In the genomic region with DNA sequence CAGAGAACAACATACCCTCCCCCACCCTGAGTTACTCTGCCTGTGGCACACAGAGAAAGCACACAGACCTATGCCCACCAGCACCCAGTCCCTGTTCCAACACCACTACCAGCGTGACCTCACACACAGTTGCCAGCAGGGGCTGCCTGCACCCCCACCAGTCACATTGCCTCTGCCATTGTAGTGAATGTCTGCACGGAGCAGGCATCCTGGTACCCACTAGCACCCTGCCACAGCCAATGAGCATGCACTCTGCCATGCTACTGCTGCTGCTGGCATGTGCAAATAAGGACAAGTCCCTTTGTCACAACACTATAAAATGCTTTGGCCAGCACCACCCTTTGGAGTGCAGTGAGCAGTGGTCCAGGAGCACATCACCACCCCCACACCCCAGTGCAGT, we compare ENCODE assay signal across 39 cellular contexts. TPM values are rescaled to one million over a fixed set of nuclear protein-coding genes. Genes with fewer than 3 reads are reported as not detected.
"Had no signal": no experiment of that assay in that cellular context is flagged by ENCODE, and none has a peak within 500 bp of the region (broad histone marks: within the 10 kb centered on the region; RNA-seq: fewer than 3 reads in every experiment).

No MANE protein-coding gene starts in this region.

- H3K9me3 ChIP-seq: adrenal gland, body of pancreas had no signal

- H3K36me3 Mint-ChIP-seq: activated naive CD4-positive, alpha-beta T cell treated with anti-CD3 and anti-CD28 coated beads, Interleukin-2, amount 10 ng/mL, durations not matched to agents 7 days and 5 days; activated naive CD4-positive, alpha-beta T cell treated with anti-CD3 and anti-CD28 coated beads, Interleukin-2, amount 50 U/mL, for 24 hours; activated naive CD4-positive, alpha-beta T cell treated with anti-CD3 and anti-CD28 coated beads, Interleukin-2, amount 50 U/mL, for 72 hours; activated naive CD8-positive, alpha-beta T cell; activated naive CD8-positive, alpha-beta T cell treated with anti-CD3 and anti-CD28 coated beads for 36 hours; activated naive CD8-positive, alpha-beta T cell treated with anti-CD3 and anti-CD28 coated beads, Interleukin-2, amount 10 ng/mL, durations not matched to agents 7 days and 5 days; brain had no signal

- DNase-seq: activated effector memory CD4-positive, alpha-beta T cell treated with anti-CD3 and anti-CD28 coated beads, Interleukin-2, amount 50 U/mL, for 16 hours; activated effector memory CD4-positive, alpha-beta T cell treated with Interleukin-2 at 50 U/mL for 16 hours; activated gamma-delta T cell; activated gamma-delta T cell treated with Interleukin-2 at 50 U/mL for 16 hours; activated naive CD4-positive, alpha-beta T cell; activated naive CD4-positive, alpha-beta T cell treated with anti-CD3 and anti-CD28 coated beads for 36 hours; activated naive CD4-positive, alpha-beta T cell treated with anti-CD3 and anti-CD28 coated beads, Interleukin-2, amount 10 ng/mL, durations not matched to agents 7 days and 5 days; activated naive CD4-positive, alpha-beta T cell treated with anti-CD3 and anti-CD28 coated beads, Interleukin-2, amount 50 U/mL, for 16 hours; activated naive CD4-positive, alpha-beta T cell treated with Interleukin-2 at 50 U/mL for 16 hours; activated naive CD8-positive, alpha-beta T cell treated with anti-CD3 and anti-CD28 coated beads for 36 hours; activated naive CD8-positive, alpha-beta T cell treated with anti-CD3 and anti-CD28 coated beads, Interleukin-2, amount 10 ng/mL, durations not matched to agents 7 days and 5 days; activated naive CD8-positive, alpha-beta T cell treated with anti-CD3 and anti-CD28 coated beads, Interleukin-2, amount 50 U/mL, for 24 hours; activated T-cell treated with anti-CD3 and anti-CD28 coated beads for 4 hours; activated T-cell treated with anti-CD3 and anti-CD28 coated beads, Interleukin-2, amount 50 U/mL, for 1 hour; activated T-cell treated with anti-CD3 and anti-CD28 coated beads, Interleukin-2, amount 50 U/mL, for 24 hours; activated T-cell treated with anti-CD3 and anti-CD28 coated beads, Interleukin-2, amount 50 U/mL, for 4 hours; activated T-cell treated with anti-CD3 and anti-CD28 coated beads, Interleukin-2, amount 50 U/mL, for 48 hours; activated T-cell treated with anti-CD3 and anti-CD28 coated beads, Interleukin-2, amount 50 U/mL, for 72 hours; adrenal gland; amniotic stem cell; amygdala; anterior cingulate cortex; aorta; brain microvascular endothelial cell; caudate nucleus; cerebellar nuclear complex had no signal

- H3K27ac Mint-ChIP-seq: activated naive CD4-positive, alpha-beta T cell treated with anti-CD3 and anti-CD28 coated beads for 36 hours; activated naive CD4-positive, alpha-beta T cell treated with anti-CD3 and anti-CD28 coated beads, Interleukin-2, amount 10 ng/mL, durations not matched to agents 7 days and 5 days; activated naive CD4-positive, alpha-beta T cell treated with anti-CD3 and anti-CD28 coated beads, Interleukin-2, amount 50 U/mL, for 24 hours; activated naive CD4-positive, alpha-beta T cell treated with anti-CD3 and anti-CD28 coated beads, Interleukin-2, amount 50 U/mL, for 72 hours; activated naive CD8-positive, alpha-beta T cell; activated naive CD8-positive, alpha-beta T cell treated with anti-CD3 and anti-CD28 coated beads for 36 hours; activated naive CD8-positive, alpha-beta T cell treated with anti-CD3 and anti-CD28 coated beads, Interleukin-2, amount 10 ng/mL, durations not matched to agents 7 days and 5 days; activated naive CD8-positive, alpha-beta T cell treated with anti-CD3 and anti-CD28 coated beads, Interleukin-2, amount 50 U/mL, for 24 hours; activated T-cell treated with anti-CD3 and anti-CD28 coated beads, Interleukin-2, amount 50 U/mL, for 24 hours; activated T-cell treated with anti-CD3 and anti-CD28 coated beads, Interleukin-2, amount 50 U/mL, for 72 hours; activated T-helper 1 cell treated with anti-CD3 and anti-CD28 coated beads, Interleukin-12 subunit alpha, Interleukin-12 subunit beta, Interleukin-2, Interleukin-4 antibody, amounts not matched to agents 30 ng/mL and 10 ng/mL and 1 ng/mL, durations not matched to agents 14 hours and 24 hours and 36 hours; activated T-helper 17 cell treated with anti-CD3 and anti-CD28 coated beads, Interleukin-2, amount 50 U/mL, for 72 hours; activated T-helper 2 cell treated with anti-CD3 and anti-CD28 coated beads, Interferon-gamma antibody, Interleukin-2, Interleukin-4, amounts not matched to agents 10 μg/mL and 5 μg/mL and 100 μg/mL, durations not matched to agents 14 hours and 24 hours and 36 hours; brain had no signal

- H3K27me3 Mint-ChIP-seq: activated naive CD4-positive, alpha-beta T cell treated with anti-CD3 and anti-CD28 coated beads, Interleukin-2, amount 10 ng/mL, durations not matched to agents 7 days and 5 days; activated naive CD4-positive, alpha-beta T cell treated with anti-CD3 and anti-CD28 coated beads, Interleukin-2, amount 50 U/mL, for 24 hours; activated naive CD8-positive, alpha-beta T cell; activated naive CD8-positive, alpha-beta T cell treated with anti-CD3 and anti-CD28 coated beads for 36 hours; activated naive CD8-positive, alpha-beta T cell treated with anti-CD3 and anti-CD28 coated beads, Interleukin-2, amount 10 ng/mL, durations not matched to agents 7 days and 5 days; activated naive CD8-positive, alpha-beta T cell treated with anti-CD3 and anti-CD28 coated beads, Interleukin-2, amount 50 U/mL, for 24 hours; central memory CD8-positive, alpha-beta T cell had no signal

- H3K4me3 Mint-ChIP-seq: activated naive CD4-positive, alpha-beta T cell treated with anti-CD3 and anti-CD28 coated beads for 36 hours; activated naive CD4-positive, alpha-beta T cell treated with anti-CD3 and anti-CD28 coated beads, Interleukin-2, amount 10 ng/mL, durations not matched to agents 7 days and 5 days; activated naive CD4-positive, alpha-beta T cell treated with anti-CD3 and anti-CD28 coated beads, Interleukin-2, amount 50 U/mL, for 24 hours; activated naive CD8-positive, alpha-beta T cell; activated naive CD8-positive, alpha-beta T cell treated with anti-CD3 and anti-CD28 coated beads for 36 hours; activated naive CD8-positive, alpha-beta T cell treated with anti-CD3 and anti-CD28 coated beads, Interleukin-2, amount 10 ng/mL, durations not matched to agents 7 days and 5 days; activated naive CD8-positive, alpha-beta T cell treated with anti-CD3 and anti-CD28 coated beads, Interleukin-2, amount 50 U/mL, for 24 hours; activated T-cell treated with anti-CD3 and anti-CD28 coated beads, Interleukin-2, amount 50 U/mL, for 24 hours; activated T-cell treated with anti-CD3 and anti-CD28 coated beads, Interleukin-2, amount 50 U/mL, for 4 hours; activated T-cell treated with anti-CD3 and anti-CD28 coated beads, Interleukin-2, amount 50 U/mL, for 72 hours; activated T-helper 1 cell treated with anti-CD3 and anti-CD28 coated beads, Interleukin-12 subunit alpha, Interleukin-12 subunit beta, Interleukin-2, Interleukin-4 antibody, amounts not matched to agents 30 ng/mL and 10 ng/mL and 1 ng/mL, durations not matched to agents 14 hours and 24 hours and 36 hours; activated T-helper 17 cell treated with anti-CD3 and anti-CD28 coated beads, Interleukin-2, amount 50 U/mL, for 72 hours; brain; central memory CD8-positive, alpha-beta T cell had no signal

- H3K9me3 Mint-ChIP-seq: activated naive CD4-positive, alpha-beta T cell treated with anti-CD3 and anti-CD28 coated beads, Interleukin-2, amount 50 U/mL, for 24 hours; activated naive CD8-positive, alpha-beta T cell treated with anti-CD3 and anti-CD28 coated beads, Interleukin-2, amount 10 ng/mL, durations not matched to agents 7 days and 5 days; activated T-helper 17 cell treated with anti-CD3 and anti-CD28 coated beads, Interleukin-2, amount 50 U/mL, for 72 hours; activated T-helper 2 cell treated with anti-CD3 and anti-CD28 coated beads, Interferon-gamma antibody, Interleukin-2, Interleukin-4, amounts not matched to agents 10 μg/mL and 5 μg/mL and 100 μg/mL, durations not matched to agents 14 hours and 24 hours and 36 hours had no signal

- H3K27ac ChIP-seq: adrenal gland, ascending aorta, body of pancreas, brain microvascular endothelial cell, breast epithelium, cardiac muscle cell had no signal

- H3K36me3 ChIP-seq: adrenal gland, ascending aorta, brain microvascular endothelial cell, breast epithelium, cardiac muscle cell had no signal

- H3K4me1 ChIP-seq: adrenal gland, ascending aorta, body of pancreas, breast epithelium had no signal

- H3K4me1 Mint-ChIP-seq: activated naive CD4-positive, alpha-beta T cell treated with anti-CD3 and anti-CD28 coated beads, Interleukin-2, amount 10 ng/mL, durations not matched to agents 7 days and 5 days; activated naive CD4-positive, alpha-beta T cell treated with anti-CD3 and anti-CD28 coated beads, Interleukin-2, amount 50 U/mL, for 24 hours; activated naive CD8-positive, alpha-beta T cell treated with anti-CD3 and anti-CD28 coated beads for 36 hours; activated naive CD8-positive, alpha-beta T cell treated with anti-CD3 and anti-CD28 coated beads, Interleukin-2, amount 10 ng/mL, durations not matched to agents 7 days and 5 days; activated naive CD8-positive, alpha-beta T cell treated with anti-CD3 and anti-CD28 coated beads, Interleukin-2, amount 50 U/mL, for 24 hours; activated T-helper 17 cell treated with anti-CD3 and anti-CD28 coated beads, Interleukin-2, amount 50 U/mL, for 72 hours; brain; central memory CD8-positive, alpha-beta T cell had no signal

- H3K27me3 ChIP-seq: adrenal gland, ascending aorta, body of pancreas, brain microvascular endothelial cell, cardiac muscle cell had no signal

- ATAC-seq: activated naive CD4-positive, alpha-beta T cell treated with anti-CD3 and anti-CD28 coated beads, Interleukin-2, amount 50 U/mL, for 72 hours; activated naive CD8-positive, alpha-beta T cell treated with anti-CD3 and anti-CD28 coated beads, Interleukin-2, amount 50 U/mL, for 24 hours; activated T-cell treated with anti-CD3 and anti-CD28 coated beads, Interleukin-2, amount 50 U/mL, for 4 hours; activated T-cell treated with anti-CD3 and anti-CD28 coated beads, Interleukin-2, amount 50 U/mL, for 72 hours; activated T-helper 17 cell treated with anti-CD3 and anti-CD28 coated beads, Interleukin-2, amount 50 U/mL, for 72 hours; body of pancreas had no signal

- H3K4me3 ChIP-seq: adrenal gland, ascending aorta, body of pancreas, breast epithelium, cardiac muscle cell had no signal

RNA-seq across cellular contexts. Expression of a gene that starts 47.1 kb away (rescaled TPM):
- total RNA-seq: activated naive CD4-positive, alpha-beta T cell treated with anti-CD3 and anti-CD28 coated beads for 36 hours; activated naive CD4-positive, alpha-beta T cell treated with anti-CD3 and anti-CD28 coated beads, Interleukin-2, amount 50 U/mL, for 72 hours; activated naive CD8-positive, alpha-beta T cell treated with anti-CD3 and anti-CD28 coated beads for 36 hours; activated naive CD8-positive, alpha-beta T cell treated with anti-CD3 and anti-CD28 coated beads, Interleukin-2, amount 10 ng/mL, durations not matched to agents 7 days and 5 days; activated T-cell treated with anti-CD3 and anti-CD28 coated beads, Interleukin-2, amount 50 U/mL, for 4 hours; activated T-helper 1 cell treated with anti-CD3 and anti-CD28 coated beads, Interleukin-12 subunit alpha, Interleukin-12 subunit beta, Interleukin-2, Interleukin-4 antibody, amounts not matched to agents 30 ng/mL and 10 ng/mL and 1 ng/mL, durations not matched to agents 14 hours and 24 hours and 36 hours; activated T-helper 17 cell treated with anti-CD3 and anti-CD28 coated beads, Interleukin-2, amount 50 U/mL, for 72 hours; activated T-helper 2 cell treated with anti-CD3 and anti-CD28 coated beads, Interferon-gamma antibody, Interleukin-2, Interleukin-4, amounts not matched to agents 10 μg/mL and 5 μg/mL and 100 μg/mL, durations not matched to agents 14 hours and 24 hours and 36 hours; ascending aorta; cardiac septum had no signal
- polyA plus RNA-seq: aorta had no signal
